19 cellular contexts compared by ENCODE assay signal in the genomic region with DNA sequence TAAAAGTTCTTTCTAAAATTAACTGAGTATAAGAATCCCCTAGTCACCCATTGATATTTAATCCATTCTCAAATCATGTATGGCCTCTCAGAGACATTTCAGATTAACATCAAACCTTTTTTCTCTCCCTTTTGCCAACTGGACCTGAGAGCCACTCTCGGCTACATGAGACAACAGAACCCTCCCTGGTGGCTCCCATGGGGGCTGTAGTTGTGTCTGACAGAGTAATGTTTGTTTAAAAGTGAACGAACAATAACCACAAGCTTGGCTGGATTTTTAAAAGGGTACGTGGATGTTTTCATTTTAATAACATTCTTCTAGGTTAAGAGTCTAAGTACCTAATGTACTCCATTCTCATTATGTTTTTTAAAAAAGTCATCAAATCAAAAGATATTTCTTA. TPM values are rescaled to one million over a fixed set of nuclear protein-coding genes. Genes with fewer than 3 reads are reported as not detected.
DNase-seq lines count a peak whose midpoint lies in the region; ATAC-seq, FAIRE-seq and TF ChIP-seq lines count a peak whose summit lies in the region.
"Had no signal": no experiment of that assay in that cellular context is flagged by ENCODE, and none has a peak within 500 bp of the region (broad histone marks: within the 10 kb centered on the region; RNA-seq: fewer than 3 reads in every experiment).

No MANE protein-coding gene starts in this region.

- 59% methylated on average over 3 of the region's 3 CpGs for WGBS in A549 (ENCODE audit: missing lambda C conversion rate)

- H3K4me1 Mint-ChIP-seq in chondrocyte (ENCODE audit: low read depth) (peaks cover 45% of the 10 kb centered on the region), nephron (peaks cover 43% of the 10 kb centered on the region)
- H3K4me1 Mint-ChIP-seq in naive thymus-derived CD8-positive, alpha-beta T cell, result no peaks in the 10 kb centered on the region
- H3K4me1 Mint-ChIP-seq: CD4-positive, alpha-beta memory T cell had no signal

- no peak for ATAC-seq in A549
- ATAC-seq in naive thymus-derived CD8-positive, alpha-beta T cell, result no peak
- ATAC-seq: SK-N-SH treated with all-trans-retinoic acid at 6 μM for 48 hours had no signal

- H3K4me1 ChIP-seq in A549, result peaks cover 34% of the 10 kb centered on the region

- H3K27ac Mint-ChIP-seq in chondrocyte (ENCODE audit: unreplicated experiment), result peak overlapping the region; percentile 58
- peak overlapping the region; percentile 41 to 82 (median 66) for H3K27ac Mint-ChIP-seq in nephron
- H3K27ac Mint-ChIP-seq in naive thymus-derived CD8-positive, alpha-beta T cell, result no peak overlapping the region
- H3K27ac Mint-ChIP-seq: CD4-positive, alpha-beta memory T cell; H9 had no signal

- CTCF ChIA-PET in A549 (lab: Yijun Ruan, JAX), result no interaction called here

- H3K27me3 Mint-ChIP-seq in chondrocyte (ENCODE audit: low read depth) (no peaks in the 10 kb centered on the region), nephron (ENCODE audit: low read depth) (no peaks in the 10 kb centered on the region)
- H3K27me3 Mint-ChIP-seq in naive thymus-derived CD8-positive, alpha-beta T cell, result peaks cover 0 to 18% (median 5%) of the 10 kb centered on the region in 5 donors

- peak overlapping the region in 1 of 2 experiments; percentile 56; a peak in 2 of 6 replicates for H3K27ac ChIP-seq in A549
- H3K27ac ChIP-seq: 22Rv1, PC-9 had no signal

- no peak overlapping the region for H3K4me3 ChIP-seq in A549
- H3K4me3 ChIP-seq: PC-9 had no signal

- DNase-seq in A549 (ENCODE audit: low read depth in 1 of 2, low spot score in 1 of 2), result no peak
- DNase-seq in NCI-H345 treated with DMSO at 0.1 percent for 48 hours (lab: John Stamatoyannopoulos, UW; ENCODE audit: unreplicated experiment), result peak; percentile 1
- no peak for DNase-seq in chondrocyte (ENCODE audit: low spot score)
- DNase-seq in SHP77 (lab: John Stamatoyannopoulos, UW), result no peak
- DNase-seq in naive thymus-derived CD8-positive, alpha-beta T cell, result no peak
- DNase-seq in HPDE6-E6E7 (ENCODE audit: extremely low spot score), result no peak
- DNase-seq in SK-N-DZ (ENCODE audit: low spot score), result no peak
- DNase-seq: Calu3; CD4-positive, alpha-beta memory T cell; DMS53; H9; NCI-H2029; NCI-H510A treated with DMSO at 0.1 percent for 48 hours; NCI-H82 had no signal

- TF ChIP-seq CTCF in A549 (IDR thresholded peaks at IDR 0.05) (no peak), chondrocyte (IDR thresholded peaks at IDR 0.05) (no peak), nephron (IDR thresholded peaks at IDR 0.05; ENCODE audit: unreplicated experiment in 3 of 3) (no peak)

- H3K36me3 Mint-ChIP-seq in chondrocyte (ENCODE audit: low read depth) (no peaks in the 10 kb centered on the region), nephron (ENCODE audit: low read depth) (peaks cover 7% of the 10 kb centered on the region)
- no peaks in the 10 kb centered on the region for H3K36me3 Mint-ChIP-seq in naive thymus-derived CD8-positive, alpha-beta T cell
- H3K36me3 Mint-ChIP-seq: CD4-positive, alpha-beta memory T cell had no signal

- H3K9me3 ChIP-seq in A549, result no peaks in the 10 kb centered on the region

- TF ChIP-seq EP300 in A549 (IDR thresholded peaks at IDR 0.05), result no peak

- no peaks in the 10 kb centered on the region for H3K9me3 Mint-ChIP-seq in chondrocyte (ENCODE audit: low read depth)
- no peaks in the 10 kb centered on the region for H3K9me3 Mint-ChIP-seq in nephron
- no peaks in the 10 kb centered on the region for H3K9me3 Mint-ChIP-seq in naive thymus-derived CD8-positive, alpha-beta T cell
- H3K9me3 Mint-ChIP-seq: CD4-positive, alpha-beta memory T cell; H9 had no signal

- TF ChIP-seq POLR2A in A549 (IDR thresholded peaks at IDR 0.05; ENCODE audit: low read length), result no peak

- H3K4me3 Mint-ChIP-seq in chondrocyte (ENCODE audit: unreplicated experiment) (no peak overlapping the region), nephron (peak overlapping the region in 1 of 3 experiments; percentile 16)
- no peak overlapping the region for H3K4me3 Mint-ChIP-seq in naive thymus-derived CD8-positive, alpha-beta T cell
- H3K4me3 Mint-ChIP-seq: CD4-positive, alpha-beta memory T cell; H9 had no signal

- FAIRE-seq in A549 (lab: Jason Lieb, UNC), result no peak
- FAIRE-seq: HTR-8/SVneo had no signal

- POLR2A ChIA-PET in A549 (lab: Yijun Ruan, JAX), result no interaction called here
- POLR2A ChIA-PET in naive thymus-derived CD8-positive, alpha-beta T cell (lab: Charles Lee), result no interaction called here

- no peak for TF ChIP-seq RAD21 in A549 (conservative IDR thresholded peaks at IDR 0.05 in 1 of 2, IDR thresholded peaks at IDR 0.05 in 1 of 2)

- 0 out of 3 replicates have a peak overlapping the region, but pooled peaks have one; percentile 0 for H3K4me2 ChIP-seq in A549
- H3K4me2 ChIP-seq: PC-9 had no signal

TF ChIP-seq in A549, 52 proteins besides CTCF, POLR2A, EP300 and RAD21:
- TF ChIP-seq, protein P1, sequence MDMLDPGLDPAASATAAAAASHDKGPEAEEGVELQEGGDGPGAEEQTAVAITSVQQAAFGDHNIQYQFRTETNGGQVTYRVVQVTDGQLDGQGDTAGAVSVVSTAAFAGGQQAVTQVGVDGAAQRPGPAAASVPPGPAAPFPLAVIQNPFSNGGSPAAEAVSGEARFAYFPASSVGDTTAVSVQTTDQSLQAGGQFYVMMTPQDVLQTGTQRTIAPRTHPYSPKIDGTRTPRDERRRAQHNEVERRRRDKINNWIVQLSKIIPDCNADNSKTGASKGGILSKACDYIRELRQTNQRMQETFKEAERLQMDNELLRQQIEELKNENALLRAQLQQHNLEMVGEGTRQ (IDR thresholded peaks at IDR 0.05), result no peak
- TF ChIP-seq GATA3 (IDR thresholded peaks at IDR 0.05; ENCODE audit: borderline replicate concordance) (no peak), ZNF302 (CRISPR knock-in tag; IDR thresholded peaks at IDR 0.05) (no peak), ZC3H11A (IDR thresholded peaks at IDR 0.05) (no peak), NR3C1 (IDR thresholded peaks at IDR 0.05) (no peak)

RNA-seq across cellular contexts. Expression of a gene that starts 37.1 kb away (rescaled TPM):
- 59.9 and 72.5 TPM in 2 replicates for polyA plus RNA-seq in A549 (2011; rRNA removed)
- 16.2 and 21.8 TPM in 2 replicates for polyA plus RNA-seq in A549 (2012; cell fraction: cytosol; rRNA removed)
- 21.9 and 29.7 TPM in 2 replicates for polyA plus RNA-seq in A549 (2012; cell fraction: nucleus; rRNA removed)
- polyA plus RNA-seq in A549 (2017; fragmentation: RNase III; extraction: RNeasy Plus Mini Kit Qiagen cat#74134 plus additional on column Dnase treatment), result 48.5 to 56.6 TPM (median 55.1 TPM) in 3 replicates
- 37.1 and 37.2 TPM in 2 replicates for polyA minus RNA-seq in A549 (2011; rRNA and poly(A)+ RNA removed)
- total RNA-seq in chondrocyte, result 18.2 to 72.4 TPM (median 21.9 TPM) in 3 replicates
- not detected for total RNA-seq in naive thymus-derived CD8-positive, alpha-beta T cell
- polyA plus RNA-seq in naive thymus-derived CD8-positive, alpha-beta T cell, result not detected
- polyA plus RNA-seq in SK-N-DZ (2014; cell fraction: cytosol; rRNA removed), result 1.1 and 1.9 TPM in 2 replicates
- 0.74 and 5.1 TPM in 2 replicates for polyA plus RNA-seq in SK-N-DZ (2014; cell fraction: nucleus; rRNA removed)
- total RNA-seq: CD4-positive, alpha-beta memory T cell had no signal
- polyA plus RNA-seq: CD4-positive, alpha-beta memory T cell had no signal

Comparison
In these comparisons a context has a peak if more than half of its experiments do, and no peak if none do; other contexts are left out.
1. H3K27ac Mint-ChIP-seq: peak in chondrocyte (single experiment) and nephron (3 of 3); none in naive thymus-derived CD8-positive, alpha-beta T cell (0 of 10).
2. RNA of a gene that starts 37.1 kb away (total RNA-seq): 18.2 to 72.4 TPM in chondrocyte; not detected in naive thymus-derived CD8-positive, alpha-beta T cell; every median in the first group is over 10 times any median in the second.